In genomic region chr7:77306231-77307067, GRCh38 we compare ENCODE assay signal across 15 cellular contexts.
DNase-seq lines count a peak whose midpoint lies in the region; ATAC-seq and TF ChIP-seq lines count a peak whose summit lies in the region.
"Had no signal": no experiment of that assay in that cellular context is flagged by ENCODE, and none has a peak within 500 bp of the region (broad histone marks: within the 10 kb centered on the region; RNA-seq: fewer than 3 reads in every experiment).

No MANE protein-coding gene starts in this region.

- no peak overlapping the region for H3K14ac ChIP-seq in H9 (ENCODE audit: insufficient read depth, low read length)

- ATAC-seq in gastrocnemius medialis (no peak), HG02981 (IDR thresholded peaks at IDR 0.05; ENCODE audit: unreplicated experiment) (no peak)
- ATAC-seq: naive thymus-derived CD4-positive, alpha-beta T cell had no signal

- H2BK12ac ChIP-seq in H9 (ENCODE audit: insufficient read length, low read depth, low read length) = no peak overlapping the region

- no peak for TF ChIP-seq POLR2A in gastrocnemius medialis (IDR thresholded peaks at IDR 0.05)

- H3K9me3 ChIP-seq in H9 (ENCODE audit: control insufficient read depth, low read depth, low read length) (no peaks in the 10 kb centered on the region), endodermal cell (ENCODE audit: control insufficient read depth, low read length) (peaks cover 4% of the 10 kb centered on the region), osteoblast (ENCODE audit: low read depth, low read length) (no peaks in the 10 kb centered on the region), gastrocnemius medialis (no peaks in the 10 kb centered on the region)

- no peak overlapping the region for H3T11ph ChIP-seq in H9 (ENCODE audit: low read length)

- H3K56ac ChIP-seq in H9 (ENCODE audit: insufficient read length, low read depth, low read length) = no peak overlapping the region

- H3K27ac ChIP-seq in H9 (ENCODE audit: insufficient read length, low read depth, low read length) = no peak overlapping the region
- H3K27ac ChIP-seq in endodermal cell (ENCODE audit: low read depth, low read length) = no peak overlapping the region
- no peak overlapping the region for H3K27ac ChIP-seq in osteoblast (ENCODE audit: low read depth, low read length)
- H3K27ac ChIP-seq in gastrocnemius medialis = no peak overlapping the region

- no CpG with 5 or more reads among the region's 17 CpGs for WGBS in H9 (ENCODE audit: extremely low coverage, insufficient read length, low lambda C conversion rate)
- 87 to 93% methylated on average over 8 to 17 of the region's 17 CpGs for WGBS in endodermal cell (ENCODE audit: insufficient coverage in 1 of 2, insufficient read length in 1 of 2), 2 experiments

- no peak overlapping the region for H4K91ac ChIP-seq in H9 (ENCODE audit: insufficient read length, low read depth, low read length)

- no peaks in the 10 kb centered on the region for H3K23me2 ChIP-seq in H9 (ENCODE audit: insufficient read length, low read depth, low read length, poor library complexity, severe bottlenecking)

- H3K36me3 Mint-ChIP-seq in H9 (ENCODE audit: insufficient read depth in 1 of 3, low read depth in 3 of 3) (peaks cover 0 to 23% (median 3%) of the 10 kb centered on the region in 3 experiments; a peak in 5 of 7 replicates), endodermal cell (ENCODE audit: low read depth) (peaks cover 8% of the 10 kb centered on the region)
- H3K36me3 Mint-ChIP-seq in activated naive CD8-positive, alpha-beta T cell treated with anti-CD3 and anti-CD28 coated beads for 36 hours = peaks cover 28% of the 10 kb centered on the region

- no peak for TF ChIP-seq CTCF in H9 (conservative IDR thresholded peaks at IDR 0.05)
- no peak for TF ChIP-seq CTCF in endodermal cell (conservative IDR thresholded peaks at IDR 0.05)
- TF ChIP-seq CTCF in osteoblast (IDR thresholded peaks at IDR 0.05; ENCODE audit: extremely low read depth, low read depth, low read length) = no peak
- no peak for TF ChIP-seq CTCF in gastrocnemius medialis (IDR thresholded peaks at IDR 0.05 in 4 of 5, conservative IDR thresholded peaks at IDR 0.05 in 1 of 5)

- H3K4me1 ChIP-seq in H9 (ENCODE audit: insufficient read depth, low read length) (no peaks in the 10 kb centered on the region; the same call in 1 of the 2 replicates), endodermal cell (ENCODE audit: control insufficient read depth, insufficient read depth, low read length) (no peaks in the 10 kb centered on the region), osteoblast (ENCODE audit: insufficient read depth, low read length) (no peaks in the 10 kb centered on the region), gastrocnemius medialis (peaks cover 0 to 4% of the 10 kb centered on the region in 2 donors)

- H2BK5ac ChIP-seq in H9 (ENCODE audit: insufficient read length, low read length) = no peak overlapping the region

- H3K36me3 ChIP-seq in endodermal cell (ENCODE audit: control insufficient read depth, insufficient read depth, low read length) = no peaks in the 10 kb centered on the region
- H3K36me3 ChIP-seq in osteoblast (ENCODE audit: insufficient read depth, low read length) = no peaks in the 10 kb centered on the region
- H3K36me3 ChIP-seq in gastrocnemius medialis = no peaks in the 10 kb centered on the region

- H3K4me2 ChIP-seq in H9 (ENCODE audit: insufficient read depth, insufficient read length, low read length) (no peak overlapping the region), osteoblast (ENCODE audit: insufficient read depth, low read length) (no peak overlapping the region)

- H3K18ac ChIP-seq in H9 (ENCODE audit: insufficient read length, low read depth, low read length) = no peak overlapping the region

- DNase-seq in H9 (no peak), NCI-H69 (lab: John Stamatoyannopoulos, UW) (peak; percentile 38), endodermal cell (no peak), osteoblast (ENCODE audit: insufficient read length, low spot score, missing footprints) (no peak), gastrocnemius medialis (no peak), GOT3 (lab: John Stamatoyannopoulos, UW) (no peak)
- DNase-seq in activated naive CD8-positive, alpha-beta T cell treated with anti-CD3 and anti-CD28 coated beads for 36 hours = no peak
- DNase-seq: activated CD4-positive, CD25-positive, alpha-beta regulatory T cell treated with anti-CD3 and anti-CD28 coated beads, Interleukin-2, amount 50 U/mL, for 72 hours; effector CD8-positive, alpha-beta T cell; GF-D8; naive thymus-derived CD4-positive, alpha-beta T cell; NCI-H2081 treated with DMSO at 0.1 percent for 48 hours; stimulated activated CD8-positive, alpha-beta memory T cell treated with anti-CD3 and anti-CD28 coated beads, Interleukin-4, amount 100 ng/mL, for 48 hours had no signal

- H3K4ac ChIP-seq in H9 (ENCODE audit: low read depth, low read length) = no peak overlapping the region

- H3K4me3 ChIP-seq in endodermal cell (ENCODE audit: low read length) (peak overlapping the region; percentile 64), osteoblast (ENCODE audit: insufficient read depth, low read length) (no peak overlapping the region), gastrocnemius medialis (no peak overlapping the region)

- no peak overlapping the region for H2AK5ac ChIP-seq in H9 (ENCODE audit: insufficient read length, low read length)

- no peak overlapping the region for H2BK20ac ChIP-seq in H9 (ENCODE audit: low read depth, low read length, poor library complexity, severe bottlenecking)

- H2BK120ac ChIP-seq in H9 (ENCODE audit: low read depth, low read length, poor library complexity, severe bottlenecking) = no peak overlapping the region

- in situ Hi-C loops in gastrocnemius medialis (cut with MboI; ENCODE audit: low sequenced_read_pairs in 4 of 4) = no loop called here

- H3K27me3 Mint-ChIP-seq in H9 (ENCODE audit: low read depth) = no peaks in the 10 kb centered on the region
- no peaks in the 10 kb centered on the region for H3K27me3 Mint-ChIP-seq in endodermal cell (ENCODE audit: insufficient read depth)
- H3K27me3 Mint-ChIP-seq in activated naive CD8-positive, alpha-beta T cell treated with anti-CD3 and anti-CD28 coated beads for 36 hours = no peaks in the 10 kb centered on the region
- H3K27me3 Mint-ChIP-seq: B cell; naive thymus-derived CD4-positive, alpha-beta T cell had no signal

- H3K9me3 Mint-ChIP-seq in H9 (peaks cover 7% of the 10 kb centered on the region in 2 experiments; a peak in 4 of 5 replicates), endodermal cell (peaks cover 21% of the 10 kb centered on the region)
- peaks cover 17% of the 10 kb centered on the region for H3K9me3 Mint-ChIP-seq in activated naive CD8-positive, alpha-beta T cell treated with anti-CD3 and anti-CD28 coated beads for 36 hours

- no peak overlapping the region for H4K8ac ChIP-seq in H9 (replicated peaks; ENCODE audit: insufficient read length, low read depth, low read length)

- H4K5ac ChIP-seq in H9 (ENCODE audit: insufficient read length, low read depth, low read length) = no peak overlapping the region

- H3K27ac Mint-ChIP-seq in H9 (peak overlapping the region in 2 of 3 experiments; percentile 9 to 66; a peak in 2 of 7 replicates), endodermal cell (peak overlapping the region; percentile 93)
- no peak overlapping the region for H3K27ac Mint-ChIP-seq in activated naive CD8-positive, alpha-beta T cell treated with anti-CD3 and anti-CD28 coated beads for 36 hours
- H3K27ac Mint-ChIP-seq: B cell; naive thymus-derived CD4-positive, alpha-beta T cell had no signal

- intact Hi-C loops in gastrocnemius medialis (cut with DNase I; ENCODE audit: low total_unique reads) = no loop called here

- no peak overlapping the region for H2BK15ac ChIP-seq in H9 (ENCODE audit: low read depth, low read length)

- H4K20me1 ChIP-seq in H9 (ENCODE audit: control insufficient read depth, insufficient read depth, insufficient read length) (no peaks in the 10 kb centered on the region), osteoblast (ENCODE audit: insufficient read depth, low read length) (no peaks in the 10 kb centered on the region)

- no peaks in the 10 kb centered on the region for H3K27me3 ChIP-seq in H9 (ENCODE audit: insufficient read depth, low read length)
- H3K27me3 ChIP-seq in endodermal cell (ENCODE audit: control insufficient read depth, insufficient read depth, low read length, poor library complexity, severe bottlenecking) = no peaks in the 10 kb centered on the region
- H3K27me3 ChIP-seq in osteoblast (ENCODE audit: insufficient read depth, low read length) = no peaks in the 10 kb centered on the region
- H3K27me3 ChIP-seq in gastrocnemius medialis = no peaks in the 10 kb centered on the region

- no peak overlapping the region for H3K4me3 Mint-ChIP-seq in H9
- no peak overlapping the region for H3K4me3 Mint-ChIP-seq in endodermal cell
- no peak overlapping the region for H3K4me3 Mint-ChIP-seq in activated naive CD8-positive, alpha-beta T cell treated with anti-CD3 and anti-CD28 coated beads for 36 hours
- H3K4me3 Mint-ChIP-seq: B cell; naive thymus-derived CD4-positive, alpha-beta T cell had no signal

- H3K9ac ChIP-seq in H9 (ENCODE audit: extremely low read depth, insufficient read length, low read length) (no peak overlapping the region), endodermal cell (ENCODE audit: extremely low read depth, low read length, poor library complexity, severe bottlenecking) (peak overlapping the region; percentile 15)

- no peak overlapping the region for H3K23ac ChIP-seq in H9 (ENCODE audit: insufficient read length, low read depth, low read length)

- no peaks in the 10 kb centered on the region for H3K79me2 ChIP-seq in H9 (ENCODE audit: insufficient read depth, low read length)
- H3K79me2 ChIP-seq in osteoblast (ENCODE audit: insufficient read depth, low read length) = no peaks in the 10 kb centered on the region

- H3K79me1 ChIP-seq in H9 (ENCODE audit: insufficient read depth, low read depth, low read length, poor library complexity, severe bottlenecking) = no peaks in the 10 kb centered on the region

- H2AFZ ChIP-seq in H9 (ENCODE audit: low read length) (no peak overlapping the region), osteoblast (ENCODE audit: low read length) (peak overlapping the region; percentile 29)

- peaks cover 28 to 29% of the 10 kb centered on the region in 2 experiments for H3K4me1 Mint-ChIP-seq in H9
- H3K4me1 Mint-ChIP-seq in endodermal cell = peaks cover 16% of the 10 kb centered on the region
- H3K4me1 Mint-ChIP-seq in activated naive CD8-positive, alpha-beta T cell treated with anti-CD3 and anti-CD28 coated beads for 36 hours = peaks cover 3% of the 10 kb centered on the region
- H3K4me1 Mint-ChIP-seq: B cell had no signal
